ENCODE assay signal across 8 cellular contexts in the genomic region with DNA sequence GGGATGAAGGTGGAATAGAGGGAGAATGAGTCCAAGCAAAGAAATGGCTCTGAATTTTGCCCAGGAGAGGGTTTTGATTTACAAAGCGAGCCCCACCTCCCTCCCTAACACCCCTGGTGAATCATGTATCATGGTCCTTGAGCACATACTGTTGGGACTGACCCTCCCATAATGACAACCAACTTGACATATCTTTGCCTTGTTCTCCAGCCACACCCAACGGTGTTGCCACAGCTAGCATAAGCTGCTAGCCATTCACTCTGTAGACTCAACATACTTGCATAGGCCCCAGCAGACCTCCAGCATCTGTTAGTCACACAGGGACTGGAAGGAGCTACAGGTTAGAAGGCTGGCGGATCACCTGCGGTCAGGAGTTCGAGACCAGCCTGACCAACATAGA.
"Had no signal": no experiment of that assay in that cellular context is flagged by ENCODE, and none has a peak within 500 bp of the region (broad histone marks: within the 10 kb centered on the region; RNA-seq: fewer than 3 reads in every experiment).

No MANE protein-coding gene starts in this region.

- H3K9me3 ChIP-seq: HAP-1 had no signal

- DNase-seq: HFFc6, IMR-90, KG1 had no signal

- H3K4me3 ChIP-seq: GM23338, HAP-1, K562 had no signal

- H3K9me3 Mint-ChIP-seq: GM23338, HFFc6 had no signal

- ATAC-seq: GM23338, HCT116, K562 had no signal

- H3K4me1 ChIP-seq: HAP-1 had no signal

- H3K4me3 Mint-ChIP-seq: GM23338, HFFc6 had no signal

- H3K36me3 ChIP-seq: HAP-1 had no signal

- H3K4me1 Mint-ChIP-seq: GM23338 had no signal

- H3K27ac Mint-ChIP-seq: GM23338, HFFc6 had no signal

- H3K27ac ChIP-seq: HL-60 had no signal
